In genomic region chr18:57051586-57052044, GRCh38 we compare ENCODE assay signal across 1 cellular context.
TF ChIP-seq lines count a peak whose summit lies in the region.

No MANE protein-coding gene starts in this region.

TF ChIP-seq in GM23338, 12 proteins besides CTCF, POLR2A, EP300 and RAD21 (continued from another document):
- TF ChIP-seq ZNF462 (CRISPR knock-in tag; IDR thresholded peaks at IDR 0.05) (no peak), ZNF114 (CRISPR knock-in tag; IDR thresholded peaks at IDR 0.05) (no peak), JUNB (IDR thresholded peaks at IDR 0.05; ENCODE audit: unreplicated experiment) (no peak), ZNF331 (CRISPR knock-in tag; IDR thresholded peaks at IDR 0.05; ENCODE audit: low read depth) (no peak), NANOG (IDR thresholded peaks at IDR 0.05; ENCODE audit: borderline replicate concordance) (no peak)
- TF ChIP-seq, protein P1, sequence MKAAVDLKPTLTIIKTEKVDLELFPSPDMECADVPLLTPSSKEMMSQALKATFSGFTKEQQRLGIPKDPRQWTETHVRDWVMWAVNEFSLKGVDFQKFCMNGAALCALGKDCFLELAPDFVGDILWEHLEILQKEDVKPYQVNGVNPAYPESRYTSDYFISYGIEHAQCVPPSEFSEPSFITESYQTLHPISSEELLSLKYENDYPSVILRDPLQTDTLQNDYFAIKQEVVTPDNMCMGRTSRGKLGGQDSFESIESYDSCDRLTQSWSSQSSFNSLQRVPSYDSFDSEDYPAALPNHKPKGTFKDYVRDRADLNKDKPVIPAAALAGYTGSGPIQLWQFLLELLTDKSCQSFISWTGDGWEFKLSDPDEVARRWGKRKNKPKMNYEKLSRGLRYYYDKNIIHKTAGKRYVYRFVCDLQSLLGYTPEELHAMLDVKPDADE (IDR thresholded peaks at IDR 0.05) = no peak
TF ChIP-seq in GM23338: peak in this region for 0.
